In the genomic region with DNA sequence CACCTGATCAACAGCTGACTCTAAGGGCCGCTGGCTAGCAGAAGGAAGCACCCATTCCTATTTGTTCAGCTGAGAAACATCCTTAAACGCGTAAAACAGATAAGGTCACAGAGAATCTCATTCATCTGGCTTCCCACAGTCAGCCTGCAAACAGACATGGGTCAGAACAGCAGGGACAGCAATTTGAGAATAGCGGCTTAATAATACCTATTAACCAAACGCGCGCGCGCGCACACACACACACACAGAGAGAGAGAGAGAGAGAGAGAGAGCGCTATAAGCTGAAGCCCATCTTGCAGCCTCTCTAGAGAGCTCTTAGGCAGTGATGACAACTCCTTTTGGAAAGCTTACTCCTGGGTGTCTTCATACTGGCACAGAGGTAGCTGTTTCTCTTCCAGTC, we compare ENCODE assay signal across 1 cellular context.
TF ChIP-seq lines count a peak whose summit lies in the region.

No MANE protein-coding gene starts in this region.

TF ChIP-seq in SK-N-SH treated with all-trans-retinoic acid at 6 μM for 48 hours, 23 proteins besides CTCF, POLR2A, EP300 and RAD21 (continued from another document):
- TF ChIP-seq TOX (CRISPR knock-in tag; IDR thresholded peaks at IDR 0.05; ENCODE audit: borderline replicate concordance) (no peak), SNAI2 (CRISPR knock-in tag; IDR thresholded peaks at IDR 0.05) (no peak), ZNF70 (CRISPR knock-in tag; IDR thresholded peaks at IDR 0.05) (no peak)
TF ChIP-seq in SK-N-SH treated with all-trans-retinoic acid at 6 μM for 48 hours: peak in this region for 0.
